In the genomic region with DNA sequence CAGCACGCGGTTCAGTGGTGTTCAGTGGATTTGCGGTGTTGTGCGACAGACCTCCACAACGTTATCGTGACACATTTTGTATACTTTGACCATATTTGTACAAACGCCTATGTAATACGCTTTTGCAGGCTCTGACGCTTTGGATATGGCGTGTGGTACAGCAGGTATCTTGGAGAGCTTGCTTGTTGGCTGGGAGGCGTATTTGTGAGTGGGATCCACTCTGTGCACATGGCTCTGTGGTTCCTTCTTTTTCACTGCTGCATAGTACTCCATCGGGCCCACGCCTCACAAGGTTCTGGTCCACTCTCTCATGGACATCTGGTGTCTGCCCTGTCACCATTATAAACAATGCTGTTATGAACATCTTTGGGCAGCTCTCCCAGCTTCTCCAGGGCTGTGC, we compare ENCODE assay signal across 36 cellular contexts. TPM values are rescaled to one million over a fixed set of nuclear protein-coding genes. Genes with fewer than 3 reads are reported as not detected.
"Had no signal": no experiment of that assay in that cellular context is flagged by ENCODE, and none has a peak within 500 bp of the region (broad histone marks: within the 10 kb centered on the region; RNA-seq: fewer than 3 reads in every experiment).

No MANE protein-coding gene starts in this region.

- H3K27ac ChIP-seq: adrenal gland, body of pancreas, brain microvascular endothelial cell, breast epithelium, VCaP had no signal

- ATAC-seq: activated CD8-positive, alpha-beta T cell treated with anti-CD3 and anti-CD28 coated beads for 36 hours; activated naive CD4-positive, alpha-beta T cell treated with anti-CD3 and anti-CD28 coated beads, Interleukin-2, amount 50 U/mL, for 72 hours; activated T-cell treated with anti-CD3 and anti-CD28 coated beads, Interleukin-2, amount 50 U/mL, for 4 hours; activated T-cell treated with anti-CD3 and anti-CD28 coated beads, Interleukin-2, amount 50 U/mL, for 72 hours; activated T-helper 17 cell treated with anti-CD3 and anti-CD28 coated beads, Interleukin-2, amount 50 U/mL, for 72 hours; body of pancreas had no signal

- FAIRE-seq: astrocyte, TTC549 had no signal

- H3K9me3 ChIP-seq: adrenal gland, body of pancreas had no signal

- H3K36me3 ChIP-seq: adrenal gland, brain microvascular endothelial cell, breast epithelium had no signal

- H3K27me3 ChIP-seq: body of pancreas, brain microvascular endothelial cell had no signal

- H3K4me1 ChIP-seq: adrenal gland, breast epithelium had no signal

- DNase-seq: activated B cell treated with CpG ODN at 0.5 μM for 24 hours; activated CD4-positive, alpha-beta memory T cell treated with anti-CD3 and anti-CD28 coated beads for 36 hours; activated CD4-positive, alpha-beta T cell treated with anti-CD3 and anti-CD28 coated beads for 4 hours; activated CD4-positive, alpha-beta T cell treated with anti-CD3 and anti-CD28 coated beads, Interleukin-2, amount 10 ng/mL, durations not matched to agents 24 days and 14 days; activated CD4-positive, alpha-beta T cell treated with anti-CD3 and anti-CD28 coated beads, Interleukin-2, amount 50 U/mL, for 1 hour; activated CD4-positive, alpha-beta T cell treated with anti-CD3 and anti-CD28 coated beads, Interleukin-2, amount 50 U/mL, for 4 hours; activated CD4-positive, CD25-positive, alpha-beta regulatory T cell treated with anti-CD3 and anti-CD28 coated beads, Interleukin-2, amount 50 U/mL, for 72 hours; activated CD8-positive, alpha-beta memory T cell treated with anti-CD3 and anti-CD28 coated beads, Interleukin-2, amount 50 U/mL, for 4 hours; activated CD8-positive, alpha-beta T cell treated with anti-CD3 and anti-CD28 coated beads for 36 hours; activated effector memory CD4-positive, alpha-beta T cell treated with anti-CD3 and anti-CD28 coated beads, Interleukin-2, amount 50 U/mL, for 16 hours; activated gamma-delta T cell treated with Interleukin-2 at 50 U/mL for 16 hours; activated naive CD4-positive, alpha-beta T cell; activated naive CD4-positive, alpha-beta T cell treated with anti-CD3 and anti-CD28 coated beads for 36 hours; activated naive CD4-positive, alpha-beta T cell treated with anti-CD3 and anti-CD28 coated beads, Interleukin-2, amount 50 U/mL, for 16 hours; activated naive CD8-positive, alpha-beta T cell treated with anti-CD3 and anti-CD28 coated beads for 36 hours; activated T-cell treated with anti-CD3 and anti-CD28 coated beads for 4 hours; activated T-cell treated with anti-CD3 and anti-CD28 coated beads, Interleukin-2, amount 50 U/mL, for 1 hour; activated T-cell treated with anti-CD3 and anti-CD28 coated beads, Interleukin-2, amount 50 U/mL, for 4 hours; activated T-cell treated with anti-CD3 and anti-CD28 coated beads, Interleukin-2, amount 50 U/mL, for 72 hours; adrenal gland; amniotic stem cell; aorta; body of pancreas; brain microvascular endothelial cell; caudate nucleus; cerebellar nuclear complex; T-helper 1 cell; T-helper 2 cell; T-helper 9 cell had no signal

- H3K4me3 ChIP-seq: adrenal gland, body of pancreas, breast epithelium had no signal

RNA-seq across cellular contexts. Expression of a gene that starts 53.2 kb away (rescaled TPM):
- total RNA-seq: activated B cell treated with CpG ODN at 0.5 μM for 24 hours; activated CD4-positive, alpha-beta T cell treated with anti-CD3 and anti-CD28 coated beads, Interleukin-2, amount 10 ng/mL, durations not matched to agents 24 days and 14 days; activated naive CD4-positive, alpha-beta T cell treated with anti-CD3 and anti-CD28 coated beads for 36 hours; activated T-cell treated with anti-CD3 and anti-CD28 coated beads, Interleukin-2, amount 50 U/mL, for 72 hours; activated T-helper 1 cell treated with anti-CD3 and anti-CD28 coated beads, Interleukin-12 subunit alpha, Interleukin-12 subunit beta, Interleukin-2, Interleukin-4 antibody, amounts not matched to agents 30 ng/mL and 10 ng/mL and 1 ng/mL, durations not matched to agents 14 hours and 24 hours and 36 hours had no signal
